11 cellular contexts compared by ENCODE assay signal in genomic region chr1:2239384-2239985, GRCh38. TPM values are rescaled to one million over a fixed set of nuclear protein-coding genes. Genes with fewer than 3 reads are reported as not detected.
DNase-seq lines count a peak whose midpoint lies in the region; ATAC-seq and TF ChIP-seq lines count a peak whose summit lies in the region.
"Had no signal": no experiment of that assay in that cellular context is flagged by ENCODE, and none has a peak within 500 bp of the region (broad histone marks: within the 10 kb centered on the region; RNA-seq: fewer than 3 reads in every experiment).

No MANE protein-coding gene starts in this region.

- H3K4me1 Mint-ChIP-seq in stimulated activated naive CD8-positive, alpha-beta T cell treated with anti-CD3 and anti-CD28 coated beads, Interleukin-15, Interleukin-2, amounts not matched to agents 100 ng/mL and 50 ng/mL, for 24 hours (ENCODE audit: low read depth): peaks cover 89% of the 10 kb centered on the region
- peaks cover 59 to 65% of the 10 kb centered on the region in 2 donors for H3K4me1 Mint-ChIP-seq in effector memory CD8-positive, alpha-beta T cell (ENCODE audit: low read depth in 2 of 2)

- no peak for TF ChIP-seq POLR2A in vagina (IDR thresholded peaks at IDR 0.05)

- no peak for TF ChIP-seq CTCF in neutrophil (IDR thresholded peaks at IDR 0.05)
- TF ChIP-seq CTCF in vagina (IDR thresholded peaks at IDR 0.05): no peak
- no peak for TF ChIP-seq CTCF in GM20000 (IDR thresholded peaks at IDR 0.05; ENCODE audit: extremely low read depth, missing control alignments)

- H3K27me3 Mint-ChIP-seq in stimulated activated naive CD8-positive, alpha-beta T cell treated with anti-CD3 and anti-CD28 coated beads, Interleukin-15, Interleukin-2, amounts not matched to agents 100 ng/mL and 50 ng/mL, for 24 hours: no peaks in the 10 kb centered on the region
- no peaks in the 10 kb centered on the region for H3K27me3 Mint-ChIP-seq in effector memory CD8-positive, alpha-beta T cell

- no peaks in the 10 kb centered on the region for H3K36me3 ChIP-seq in neutrophil
- peaks cover 0 to 5% of the 10 kb centered on the region in 2 donors for H3K36me3 ChIP-seq in vagina
- H3K36me3 ChIP-seq: pancreas had no signal

- intact Hi-C loops in vagina (cut with DNase I): no loop called here

- no peaks in the 10 kb centered on the region for H3K9me3 ChIP-seq in neutrophil
- no peaks in the 10 kb centered on the region for H3K9me3 ChIP-seq in vagina
- H3K9me3 ChIP-seq: pancreas had no signal

- H3K27ac ChIP-seq in neutrophil: peak overlapping the region; percentile 71
- H3K27ac ChIP-seq in vagina: peak overlapping the region; percentile 96
- H3K27ac ChIP-seq: pancreas had no signal

- no peak for DNase-seq in stimulated activated naive CD8-positive, alpha-beta T cell treated with anti-CD3 and anti-CD28 coated beads, Interleukin-15, Interleukin-2, amounts not matched to agents 100 U/mL and 50 U/mL, for 24 hours
- no peak for DNase-seq in effector memory CD8-positive, alpha-beta T cell
- no peak for DNase-seq in vagina (ENCODE audit: extremely low spot score in 2 of 2)
- DNase-seq in GM20000 (ENCODE audit: low spot score): no peak
- no peak for DNase-seq in NCI-H1694 (lab: John Stamatoyannopoulos, UW)
- DNase-seq: effector CD4-positive, alpha-beta T cell; NCI-H146 had no signal

- peak overlapping the region; percentile 65 for H3K27ac Mint-ChIP-seq in stimulated activated naive CD8-positive, alpha-beta T cell treated with anti-CD3 and anti-CD28 coated beads, Interleukin-15, Interleukin-2, amounts not matched to agents 100 ng/mL and 50 ng/mL, for 24 hours
- H3K27ac Mint-ChIP-seq in effector memory CD8-positive, alpha-beta T cell: peak overlapping the region; percentile 83 to 92

- H3K4me3 Mint-ChIP-seq in stimulated activated naive CD8-positive, alpha-beta T cell treated with anti-CD3 and anti-CD28 coated beads, Interleukin-15, Interleukin-2, amounts not matched to agents 100 ng/mL and 50 ng/mL, for 24 hours: peak overlapping the region; percentile 26
- H3K4me3 Mint-ChIP-seq in effector memory CD8-positive, alpha-beta T cell: peak overlapping the region; percentile 4 to 56

- H3K36me3 Mint-ChIP-seq in stimulated activated naive CD8-positive, alpha-beta T cell treated with anti-CD3 and anti-CD28 coated beads, Interleukin-15, Interleukin-2, amounts not matched to agents 100 ng/mL and 50 ng/mL, for 24 hours (ENCODE audit: low read depth): peaks cover 25% of the 10 kb centered on the region
- peaks cover 94% of the 10 kb centered on the region for H3K36me3 Mint-ChIP-seq in effector memory CD8-positive, alpha-beta T cell (ENCODE audit: insufficient read depth)

- no peak for ATAC-seq in stimulated activated naive CD8-positive, alpha-beta T cell treated with anti-CD3 and anti-CD28 coated beads, Interleukin-15, Interleukin-2, amounts not matched to agents 100 U/mL and 50 U/mL, for 24 hours
- no peak for ATAC-seq in effector memory CD8-positive, alpha-beta T cell (replicated peaks)
- no peak for ATAC-seq in GM18909 (IDR thresholded peaks at IDR 0.05; ENCODE audit: poor library complexity, unreplicated experiment)

- no peaks in the 10 kb centered on the region for H3K27me3 ChIP-seq in neutrophil
- H3K27me3 ChIP-seq in vagina: no peaks in the 10 kb centered on the region
- H3K27me3 ChIP-seq: pancreas had no signal

- H3K4me3 ChIP-seq in neutrophil (ENCODE audit: low read depth in 1 of 2, low read length in 1 of 2): no peak overlapping the region
- peak overlapping the region in 1 of 2 donors; percentile 19 for H3K4me3 ChIP-seq in vagina
- H3K4me3 ChIP-seq: pancreas had no signal

- peaks cover 61 to 75% of the 10 kb centered on the region in 2 experiments for H3K4me1 ChIP-seq in neutrophil (ENCODE audit: control insufficient read depth in 1 of 2, insufficient read depth in 1 of 2, low read depth in 1 of 2, low read length in 1 of 2)
- peaks cover 98% of the 10 kb centered on the region for H3K4me1 ChIP-seq in vagina

- H3K9me3 Mint-ChIP-seq in stimulated activated naive CD8-positive, alpha-beta T cell treated with anti-CD3 and anti-CD28 coated beads, Interleukin-15, Interleukin-2, amounts not matched to agents 100 ng/mL and 50 ng/mL, for 24 hours: no peaks in the 10 kb centered on the region
- H3K9me3 Mint-ChIP-seq in effector memory CD8-positive, alpha-beta T cell: no peaks in the 10 kb centered on the region

RNA-seq across cellular contexts. Expression of gene SKI, which starts 11.4 kb away (rescaled TPM):
- total RNA-seq in vagina: 53.8 TPM

RNA-seq across cellular contexts. Expression of gene FAAP20, which starts 44.9 kb away (rescaled TPM):
- 92.3 TPM for total RNA-seq in vagina
